34 cellular contexts compared by ENCODE assay signal in genomic region chr1:58353168-58353567, GRCh38.
DNase-seq lines count a peak whose midpoint lies in the region; ATAC-seq, FAIRE-seq and TF ChIP-seq lines count a peak whose summit lies in the region.
"Had no signal": no experiment of that assay in that cellular context is flagged by ENCODE, and none has a peak within 500 bp of the region (broad histone marks: within the 10 kb centered on the region; RNA-seq: fewer than 3 reads in every experiment).

No MANE protein-coding gene starts in this region.

- intact Hi-C loops in pancreas (cut with DNase I) = no loop called here

- H4K20me1 ChIP-seq in Loucy (ENCODE audit: insufficient read depth, low read length, poor library complexity, severe bottlenecking) = no peaks in the 10 kb centered on the region
- H4K20me1 ChIP-seq: BLaER1; BLaER1 treated with 17β-estradiol and CSF1 and Interleukin-3, amounts not matched to agents 10 nM and 100 nM had no signal

- no peak overlapping the region for H3K4me3 ChIP-seq in Loucy (ENCODE audit: low read length, poor library complexity, severe bottlenecking)
- H3K4me3 ChIP-seq in pancreas = no peak overlapping the region
- H3K4me3 ChIP-seq: A549; BLaER1; BLaER1 treated with 17β-estradiol and CSF1 and Interleukin-3, amounts not matched to agents 10 nM and 100 nM had no signal

- H3K9me2 ChIP-seq in Loucy (replicated peaks; ENCODE audit: low read depth, low read length) = no peaks in the 10 kb centered on the region

- peak; percentile 38 to 84 (median 60) for ATAC-seq in pancreas
- ATAC-seq: A549; CD8-positive, alpha-beta T cell had no signal

- no peak overlapping the region for H3K9ac ChIP-seq in Loucy (ENCODE audit: low read depth, low read length, poor library complexity, severe bottlenecking)
- H3K9ac ChIP-seq: BLaER1; BLaER1 treated with 17β-estradiol and CSF1 and Interleukin-3, amounts not matched to agents 10 nM and 100 nM had no signal

- FAIRE-seq in islet of Langerhans (lab: Jason Lieb, UNC) (peak; percentile 33), pancreas (lab: Jason Lieb, UNC) (no peak)
- FAIRE-seq: A204.1, A549, D721Med had no signal

- H3K36me3 ChIP-seq in Loucy (ENCODE audit: insufficient read depth, low read length) = no peaks in the 10 kb centered on the region
- H3K36me3 ChIP-seq in pancreas = no peaks in the 10 kb centered on the region
- H3K36me3 ChIP-seq: BE2C; BLaER1; BLaER1 treated with 17β-estradiol and CSF1 and Interleukin-3, amounts not matched to agents 10 nM and 100 nM had no signal

- no peaks in the 10 kb centered on the region for H3F3A ChIP-seq in Loucy (ENCODE audit: low read depth)

- TF ChIP-seq CTCF in Loucy (conservative IDR thresholded peaks at IDR 0.05; ENCODE audit: low read length) (no peak), pancreas (IDR thresholded peaks at IDR 0.05) (no peak)

- 27 to 35% methylated on average over 2 of the region's 2 CpGs for WGBS in pancreas, 2 donors

- no peaks in the 10 kb centered on the region for H3K4me1 ChIP-seq in Loucy (ENCODE audit: insufficient read depth, low read length, poor library complexity, severe bottlenecking)
- peaks cover 0 to 9% (median 7%) of the 10 kb centered on the region in 3 donors for H3K4me1 ChIP-seq in pancreas
- H3K4me1 ChIP-seq: BE2C; BLaER1; BLaER1 treated with 17β-estradiol and CSF1 and Interleukin-3, amounts not matched to agents 10 nM and 100 nM; Caco-2 had no signal

- H3K27ac ChIP-seq in pancreas = peak overlapping the region in 2 of 4 donors; percentile 25 to 50
- H3K27ac ChIP-seq: 22Rv1; A549; BLaER1; BLaER1 treated with 17β-estradiol and CSF1 and Interleukin-3, amounts not matched to agents 10 nM and 100 nM; C4-2B had no signal

- peak overlapping the region; percentile 54; the same call in 1 of the 2 replicates for H2AFZ ChIP-seq in Loucy (ENCODE audit: low read length)

- no peaks in the 10 kb centered on the region for H3K79me2 ChIP-seq in Loucy (ENCODE audit: insufficient read depth, low read length)

- no peaks in the 10 kb centered on the region for H3K27me3 ChIP-seq in Loucy (ENCODE audit: insufficient read depth, low read length, poor library complexity, severe bottlenecking)
- no peaks in the 10 kb centered on the region for H3K27me3 ChIP-seq in pancreas
- H3K27me3 ChIP-seq: BE2C; BLaER1; BLaER1 treated with 17β-estradiol and CSF1 and Interleukin-3, amounts not matched to agents 10 nM and 100 nM had no signal

- peak; percentile 20 for DNase-seq in DMS53 (lab: John Stamatoyannopoulos, UW)
- no peak for DNase-seq in DMS53 treated with DMSO at 0.1 percent for 48 hours (lab: John Stamatoyannopoulos, UW; ENCODE audit: unreplicated experiment)
- no peak for DNase-seq in pancreas
- no peak for DNase-seq in RKO (ENCODE audit: low spot score)
- DNase-seq in GF-D8 (lab: John Stamatoyannopoulos, UW) = no peak
- no peak for DNase-seq in SHP77 (lab: John Stamatoyannopoulos, UW)
- DNase-seq: 8988T; ACHN; AML-193; BE2C; C1 segment of cervical spinal cord; Caco-2; Calu3; CD4-positive, alpha-beta memory T cell; CD4-positive, alpha-beta T cell; CD4-positive, CD25-positive, alpha-beta regulatory T cell; CD8-positive, alpha-beta memory T cell; CD8-positive, alpha-beta T cell; COR-L47; DMS 273 treated with DMSO at 0.1 percent for 48 hours; DMS153; DMS79; DMS79 treated with DMSO at 0.1 percent for 48 hours; DND-41; EL had no signal

- H3K4me2 ChIP-seq in Loucy (ENCODE audit: low read depth, low read length, poor library complexity, severe bottlenecking) = no peak overlapping the region
- H3K4me2 ChIP-seq: A549; BLaER1; BLaER1 treated with 17β-estradiol and CSF1 and Interleukin-3, amounts not matched to agents 10 nM and 100 nM had no signal

- H3K9me3 ChIP-seq in Loucy (ENCODE audit: insufficient read depth, low read depth, low read length) = no peaks in the 10 kb centered on the region
- H3K9me3 ChIP-seq in pancreas = no peaks in the 10 kb centered on the region
- H3K9me3 ChIP-seq: A549, BE2C, BLaER1, Caco-2 had no signal
